ENCODE assay signal across 24 cellular contexts in genomic region chr15:45101749-45102148, GRCh38. TPM values are rescaled to one million over a fixed set of nuclear protein-coding genes. Genes with fewer than 3 reads are reported as not detected.
"Had no signal": no experiment of that assay in that cellular context is flagged by ENCODE, and none has a peak within 500 bp of the region (broad histone marks: within the 10 kb centered on the region; RNA-seq: fewer than 3 reads in every experiment).

No MANE protein-coding gene starts in this region.

- DNase-seq: cortex of kidney; foreskin fibroblast; gastrocnemius medialis; head of caudate nucleus; mucosa of descending colon; naive B cell; stimulated activated CD4-positive, alpha-beta T cell treated with anti-CD3 and anti-CD28 coated beads, Interleukin-15, amount 100 ng/mL, for 24 hours; stimulated activated CD4-positive, alpha-beta T cell treated with anti-CD3 and anti-CD28 coated beads, Interleukin-2, amount 100 ng/mL, for 48 hours; stimulated activated naive B cell treated with anti-CD40 and anti-IgM and Interleukin-4, amounts not matched to agents 10 μg/mL and 1 μg/mL and 100 μg/mL, for 72 hours had no signal

- H3K27ac ChIP-seq: gastrocnemius medialis, parathyroid adenoma, prostate gland, right atrium auricular region, skin epidermis, thoracic aorta, tibial nerve, upper lobe of left lung had no signal

- H3K4me1 ChIP-seq: gastrocnemius medialis, parathyroid adenoma, prostate gland, right atrium auricular region, tibial nerve, upper lobe of left lung had no signal

- H3K9me3 ChIP-seq: gastrocnemius medialis, mucosa of descending colon, prostate gland, right atrium auricular region, thoracic aorta, tibial nerve, upper lobe of left lung had no signal

- H3K36me3 ChIP-seq: gastrocnemius medialis, prostate gland, right atrium auricular region, thoracic aorta, upper lobe of left lung had no signal

- H3K4me3 ChIP-seq: gastrocnemius medialis, lung, mucosa of descending colon, prostate gland, right atrium auricular region, skin epidermis, thoracic aorta, tibial nerve, upper lobe of left lung had no signal

- ATAC-seq: gastrocnemius medialis; mucosa of descending colon; natural killer cell treated with Interleukin-12 subunit alpha and Interleukin-12 subunit beta and Interleukin-15 and Interleukin-18, amount 100 ng/mL, for 72 hours; stimulated activated naive B cell treated with anti-CD40 and anti-IgM and Interleukin-4, amounts not matched to agents 10 μg/mL and 1 μg/mL and 100 μg/mL, for 72 hours had no signal

- H3K27me3 ChIP-seq: gastrocnemius medialis, right atrium auricular region, tibial nerve, upper lobe of left lung had no signal

RNA-seq across cellular contexts. Expression of gene DUOX2, which starts 12.2 kb away (rescaled TPM):
- total RNA-seq: dermis microvascular lymphatic vessel endothelial cell, gastrocnemius medialis, glomerular endothelial cell, osteoblast had no signal

RNA-seq across cellular contexts. Expression of gene DUOXA2, which starts 12.4 kb away (rescaled TPM):
- total RNA-seq: dermis microvascular lymphatic vessel endothelial cell, gastrocnemius medialis, glomerular endothelial cell, liver, mesothelial cell of epicardium, neural crest cell, osteoblast, prostate gland, right atrium auricular region, thoracic aorta, tibial nerve had no signal

RNA-seq across cellular contexts. Expression of gene DUOXA1, which starts 27.9 kb away (rescaled TPM):
- total RNA-seq: dermis microvascular lymphatic vessel endothelial cell; gastrocnemius medialis; glomerular endothelial cell; liver; natural killer cell treated with Interleukin-12 subunit alpha and Interleukin-12 subunit beta and Interleukin-15 and Interleukin-18, amount 100 ng/mL, for 72 hours; neural crest cell had no signal

RNA-seq across cellular contexts. Expression of gene DUOX1, which starts 28.0 kb away (rescaled TPM):
- total RNA-seq: dermis microvascular lymphatic vessel endothelial cell, glomerular endothelial cell, neural crest cell had no signal
